1 cellular context compared by ENCODE assay signal in the genomic region with DNA sequence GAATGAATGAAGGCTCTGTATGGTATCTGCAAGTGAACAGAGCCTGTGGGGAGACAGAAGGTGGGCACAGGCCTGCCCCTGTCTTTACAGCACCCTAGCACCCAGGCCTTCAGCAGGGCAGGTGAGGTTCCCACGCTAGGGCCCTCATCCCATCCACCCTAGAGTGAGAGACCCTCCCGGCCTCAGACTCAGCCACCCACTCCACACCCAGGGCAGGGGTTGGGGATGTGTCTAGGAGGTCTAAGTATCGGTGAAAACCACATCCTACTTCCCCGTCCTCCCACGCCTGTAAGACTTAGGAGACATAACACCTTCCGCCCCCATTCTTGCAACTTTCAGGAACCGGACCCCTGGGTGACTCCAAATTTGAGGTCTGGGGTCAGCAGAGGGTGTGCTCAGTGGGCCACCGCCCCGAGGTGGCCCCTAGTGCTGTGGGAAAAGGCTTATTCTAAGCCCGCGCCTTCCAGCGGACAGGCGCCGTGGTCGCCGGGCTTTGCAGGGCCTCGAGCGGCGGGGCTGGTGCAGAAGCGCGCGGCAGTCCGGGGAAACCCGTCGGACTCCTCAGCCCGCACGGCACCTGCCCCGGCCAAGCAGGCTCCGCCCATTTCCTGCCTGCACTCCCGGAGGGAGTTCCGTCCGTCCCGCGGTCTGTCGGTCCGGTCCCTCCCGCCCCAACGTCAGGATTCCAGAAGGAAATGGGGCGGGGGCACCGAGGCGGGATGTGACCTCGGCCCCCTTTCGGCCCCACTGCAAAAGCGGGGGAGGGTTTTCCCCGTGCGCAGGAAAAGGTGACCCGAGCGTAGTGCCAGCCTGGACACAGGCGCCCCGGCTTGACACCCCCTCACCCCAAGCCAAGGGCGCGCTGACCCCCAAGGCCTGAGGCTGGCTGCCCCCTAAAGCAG.
TF ChIP-seq lines count a peak whose summit lies in the region.

No MANE protein-coding gene starts in this region.

TF ChIP-seq in K562, 482 proteins besides CTCF, POLR2A, EP300 and RAD21 (continued from another document and continues in another):
- TF ChIP-seq, protein P1, sequence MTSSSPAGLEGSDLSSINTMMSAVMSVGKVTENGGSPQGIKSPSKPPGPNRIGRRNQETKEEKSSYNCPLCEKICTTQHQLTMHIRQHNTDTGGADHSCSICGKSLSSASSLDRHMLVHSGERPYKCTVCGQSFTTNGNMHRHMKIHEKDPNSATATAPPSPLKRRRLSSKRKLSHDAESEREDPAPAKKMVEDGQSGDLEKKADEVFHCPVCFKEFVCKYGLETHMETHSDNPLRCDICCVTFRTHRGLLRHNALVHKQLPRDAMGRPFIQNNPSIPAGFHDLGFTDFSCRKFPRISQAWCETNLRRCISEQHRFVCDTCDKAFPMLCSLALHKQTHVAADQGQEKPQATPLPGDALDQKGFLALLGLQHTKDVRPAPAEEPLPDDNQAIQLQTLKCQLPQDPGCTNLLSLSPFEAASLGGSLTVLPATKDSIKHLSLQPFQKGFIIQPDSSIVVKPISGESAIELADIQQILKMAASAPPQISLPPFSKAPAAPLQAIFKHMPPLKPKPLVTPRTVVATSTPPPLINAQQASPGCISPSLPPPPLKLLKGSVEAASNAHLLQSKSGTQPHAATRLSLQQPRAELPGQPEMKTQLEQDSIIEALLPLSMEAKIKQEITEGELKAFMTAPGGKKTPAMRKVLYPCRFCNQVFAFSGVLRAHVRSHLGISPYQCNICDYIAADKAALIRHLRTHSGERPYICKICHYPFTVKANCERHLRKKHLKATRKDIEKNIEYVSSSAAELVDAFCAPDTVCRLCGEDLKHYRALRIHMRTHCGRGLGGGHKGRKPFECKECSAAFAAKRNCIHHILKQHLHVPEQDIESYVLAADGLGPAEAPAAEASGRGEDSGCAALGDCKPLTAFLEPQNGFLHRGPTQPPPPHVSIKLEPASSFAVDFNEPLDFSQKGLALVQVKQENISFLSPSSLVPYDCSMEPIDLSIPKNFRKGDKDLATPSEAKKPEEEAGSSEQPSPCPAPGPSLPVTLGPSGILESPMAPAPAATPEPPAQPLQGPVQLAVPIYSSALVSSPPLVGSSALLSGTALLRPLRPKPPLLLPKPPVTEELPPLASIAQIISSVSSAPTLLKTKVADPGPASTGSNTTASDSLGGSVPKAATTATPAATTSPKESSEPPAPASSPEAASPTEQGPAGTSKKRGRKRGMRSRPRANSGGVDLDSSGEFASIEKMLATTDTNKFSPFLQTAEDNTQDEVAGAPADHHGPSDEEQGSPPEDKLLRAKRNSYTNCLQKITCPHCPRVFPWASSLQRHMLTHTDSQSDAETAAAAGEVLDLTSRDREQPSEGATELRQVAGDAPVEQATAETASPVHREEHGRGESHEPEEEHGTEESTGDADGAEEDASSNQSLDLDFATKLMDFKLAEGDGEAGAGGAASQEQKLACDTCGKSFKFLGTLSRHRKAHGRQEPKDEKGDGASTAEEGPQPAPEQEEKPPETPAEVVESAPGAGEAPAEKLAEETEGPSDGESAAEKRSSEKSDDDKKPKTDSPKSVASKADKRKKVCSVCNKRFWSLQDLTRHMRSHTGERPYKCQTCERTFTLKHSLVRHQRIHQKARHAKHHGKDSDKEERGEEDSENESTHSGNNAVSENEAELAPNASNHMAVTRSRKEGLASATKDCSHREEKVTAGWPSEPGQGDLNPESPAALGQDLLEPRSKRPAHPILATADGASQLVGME (CRISPR knock-in tag; IDR thresholded peaks at IDR 0.05), result no peak
- no peak for TF ChIP-seq SMARCC2 (IDR thresholded peaks at IDR 0.05; ENCODE audit: low read depth)
- no peak for TF ChIP-seq ZSCAN32 (CRISPR knock-in tag; IDR thresholded peaks at IDR 0.05)
- TF ChIP-seq PHF21A (IDR thresholded peaks at IDR 0.05; ENCODE audit: borderline replicate concordance, low read depth), result no peak
- no peak for TF ChIP-seq ZNF436 (CRISPR knock-in tag; IDR thresholded peaks at IDR 0.05)
- TF ChIP-seq GATA2 (CRISPR knock-in tag; IDR thresholded peaks at IDR 0.05), result no peak
- TF ChIP-seq SREBF1 (IDR thresholded peaks at IDR 0.05; ENCODE audit: borderline replicate concordance, low read depth, low read length), result no peak
- TF ChIP-seq, protein P2, sequence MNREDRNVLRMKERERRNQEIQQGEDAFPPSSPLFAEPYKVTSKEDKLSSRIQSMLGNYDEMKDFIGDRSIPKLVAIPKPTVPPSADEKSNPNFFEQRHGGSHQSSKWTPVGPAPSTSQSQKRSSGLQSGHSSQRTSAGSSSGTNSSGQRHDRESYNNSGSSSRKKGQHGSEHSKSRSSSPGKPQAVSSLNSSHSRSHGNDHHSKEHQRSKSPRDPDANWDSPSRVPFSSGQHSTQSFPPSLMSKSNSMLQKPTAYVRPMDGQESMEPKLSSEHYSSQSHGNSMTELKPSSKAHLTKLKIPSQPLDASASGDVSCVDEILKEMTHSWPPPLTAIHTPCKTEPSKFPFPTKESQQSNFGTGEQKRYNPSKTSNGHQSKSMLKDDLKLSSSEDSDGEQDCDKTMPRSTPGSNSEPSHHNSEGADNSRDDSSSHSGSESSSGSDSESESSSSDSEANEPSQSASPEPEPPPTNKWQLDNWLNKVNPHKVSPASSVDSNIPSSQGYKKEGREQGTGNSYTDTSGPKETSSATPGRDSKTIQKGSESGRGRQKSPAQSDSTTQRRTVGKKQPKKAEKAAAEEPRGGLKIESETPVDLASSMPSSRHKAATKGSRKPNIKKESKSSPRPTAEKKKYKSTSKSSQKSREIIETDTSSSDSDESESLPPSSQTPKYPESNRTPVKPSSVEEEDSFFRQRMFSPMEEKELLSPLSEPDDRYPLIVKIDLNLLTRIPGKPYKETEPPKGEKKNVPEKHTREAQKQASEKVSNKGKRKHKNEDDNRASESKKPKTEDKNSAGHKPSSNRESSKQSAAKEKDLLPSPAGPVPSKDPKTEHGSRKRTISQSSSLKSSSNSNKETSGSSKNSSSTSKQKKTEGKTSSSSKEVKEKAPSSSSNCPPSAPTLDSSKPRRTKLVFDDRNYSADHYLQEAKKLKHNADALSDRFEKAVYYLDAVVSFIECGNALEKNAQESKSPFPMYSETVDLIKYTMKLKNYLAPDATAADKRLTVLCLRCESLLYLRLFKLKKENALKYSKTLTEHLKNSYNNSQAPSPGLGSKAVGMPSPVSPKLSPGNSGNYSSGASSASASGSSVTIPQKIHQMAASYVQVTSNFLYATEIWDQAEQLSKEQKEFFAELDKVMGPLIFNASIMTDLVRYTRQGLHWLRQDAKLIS (CRISPR knock-in tag; IDR thresholded peaks at IDR 0.05), result no peak
- no peak for TF ChIP-seq TEAD2 (tag; IDR thresholded peaks at IDR 0.05)
- no peak for TF ChIP-seq HDAC8 (tag; IDR thresholded peaks at IDR 0.05)
- no peak for TF ChIP-seq BACH1 (tag; IDR thresholded peaks at IDR 0.05)
- TF ChIP-seq FOXK1 (CRISPR knock-in tag; IDR thresholded peaks at IDR 0.05; ENCODE audit: borderline replicate concordance), result no peak
- TF ChIP-seq, protein P3, sequence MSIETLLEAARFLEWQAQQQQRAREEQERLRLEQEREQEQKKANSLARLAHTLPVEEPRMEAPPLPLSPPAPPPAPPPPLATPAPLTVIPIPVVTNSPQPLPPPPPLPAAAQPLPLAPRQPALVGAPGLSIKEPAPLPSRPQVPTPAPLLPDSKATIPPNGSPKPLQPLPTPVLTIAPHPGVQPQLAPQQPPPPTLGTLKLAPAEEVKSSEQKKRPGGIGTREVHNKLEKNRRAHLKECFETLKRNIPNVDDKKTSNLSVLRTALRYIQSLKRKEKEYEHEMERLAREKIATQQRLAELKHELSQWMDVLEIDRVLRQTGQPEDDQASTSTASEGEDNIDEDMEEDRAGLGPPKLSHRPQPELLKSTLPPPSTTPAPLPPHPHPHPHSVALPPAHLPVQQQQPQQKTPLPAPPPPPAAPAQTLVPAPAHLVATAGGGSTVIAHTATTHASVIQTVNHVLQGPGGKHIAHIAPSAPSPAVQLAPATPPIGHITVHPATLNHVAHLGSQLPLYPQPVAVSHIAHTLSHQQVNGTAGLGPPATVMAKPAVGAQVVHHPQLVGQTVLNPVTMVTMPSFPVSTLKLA (conservative IDR thresholded peaks at IDR 0.05), result no peak; a peak in 1 of 4 replicates
- TF ChIP-seq NFATC3 (IDR thresholded peaks at IDR 0.05), result no peak
- no peak for TF ChIP-seq ZC3H8 (IDR thresholded peaks at IDR 0.05)
- TF ChIP-seq, protein P4, sequence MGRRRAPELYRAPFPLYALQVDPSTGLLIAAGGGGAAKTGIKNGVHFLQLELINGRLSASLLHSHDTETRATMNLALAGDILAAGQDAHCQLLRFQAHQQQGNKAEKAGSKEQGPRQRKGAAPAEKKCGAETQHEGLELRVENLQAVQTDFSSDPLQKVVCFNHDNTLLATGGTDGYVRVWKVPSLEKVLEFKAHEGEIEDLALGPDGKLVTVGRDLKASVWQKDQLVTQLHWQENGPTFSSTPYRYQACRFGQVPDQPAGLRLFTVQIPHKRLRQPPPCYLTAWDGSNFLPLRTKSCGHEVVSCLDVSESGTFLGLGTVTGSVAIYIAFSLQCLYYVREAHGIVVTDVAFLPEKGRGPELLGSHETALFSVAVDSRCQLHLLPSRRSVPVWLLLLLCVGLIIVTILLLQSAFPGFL (CRISPR knock-in tag; IDR thresholded peaks at IDR 0.05), result no peak
- no peak for TF ChIP-seq ZNF184 (CRISPR knock-in tag; IDR thresholded peaks at IDR 0.05)
- TF ChIP-seq, protein P5, sequence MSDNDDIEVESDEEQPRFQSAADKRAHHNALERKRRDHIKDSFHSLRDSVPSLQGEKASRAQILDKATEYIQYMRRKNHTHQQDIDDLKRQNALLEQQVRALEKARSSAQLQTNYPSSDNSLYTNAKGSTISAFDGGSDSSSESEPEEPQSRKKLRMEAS (CRISPR knock-in tag; IDR thresholded peaks at IDR 0.05), result peak; percentile 59; the same call in 1 of the 2 replicates
- no peak for TF ChIP-seq ZNF57 (CRISPR knock-in tag; IDR thresholded peaks at IDR 0.05)
- TF ChIP-seq, protein P6, sequence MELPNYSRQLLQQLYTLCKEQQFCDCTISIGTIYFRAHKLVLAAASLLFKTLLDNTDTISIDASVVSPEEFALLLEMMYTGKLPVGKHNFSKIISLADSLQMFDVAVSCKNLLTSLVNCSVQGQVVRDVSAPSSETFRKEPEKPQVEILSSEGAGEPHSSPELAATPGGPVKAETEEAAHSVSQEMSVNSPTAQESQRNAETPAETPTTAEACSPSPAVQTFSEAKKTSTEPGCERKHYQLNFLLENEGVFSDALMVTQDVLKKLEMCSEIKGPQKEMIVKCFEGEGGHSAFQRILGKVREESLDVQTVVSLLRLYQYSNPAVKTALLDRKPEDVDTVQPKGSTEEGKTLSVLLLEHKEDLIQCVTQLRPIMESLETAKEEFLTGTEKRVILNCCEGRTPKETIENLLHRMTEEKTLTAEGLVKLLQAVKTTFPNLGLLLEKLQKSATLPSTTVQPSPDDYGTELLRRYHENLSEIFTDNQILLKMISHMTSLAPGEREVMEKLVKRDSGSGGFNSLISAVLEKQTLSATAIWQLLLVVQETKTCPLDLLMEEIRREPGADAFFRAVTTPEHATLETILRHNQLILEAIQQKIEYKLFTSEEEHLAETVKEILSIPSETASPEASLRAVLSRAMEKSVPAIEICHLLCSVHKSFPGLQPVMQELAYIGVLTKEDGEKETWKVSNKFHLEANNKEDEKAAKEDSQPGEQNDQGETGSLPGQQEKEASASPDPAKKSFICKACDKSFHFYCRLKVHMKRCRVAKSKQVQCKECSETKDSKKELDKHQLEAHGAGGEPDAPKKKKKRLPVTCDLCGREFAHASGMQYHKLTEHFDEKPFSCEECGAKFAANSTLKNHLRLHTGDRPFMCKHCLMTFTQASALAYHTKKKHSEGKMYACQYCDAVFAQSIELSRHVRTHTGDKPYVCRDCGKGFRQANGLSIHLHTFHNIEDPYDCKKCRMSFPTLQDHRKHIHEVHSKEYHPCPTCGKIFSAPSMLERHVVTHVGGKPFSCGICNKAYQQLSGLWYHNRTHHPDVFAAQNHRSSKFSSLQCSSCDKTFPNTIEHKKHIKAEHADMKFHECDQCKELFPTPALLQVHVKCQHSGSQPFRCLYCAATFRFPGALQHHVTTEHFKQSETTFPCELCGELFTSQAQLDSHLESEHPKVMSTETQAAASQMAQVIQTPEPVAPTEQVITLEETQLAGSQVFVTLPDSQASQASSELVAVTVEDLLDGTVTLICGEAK (IDR thresholded peaks at IDR 0.05), result peak; percentile 78
- TF ChIP-seq, protein P6 (CRISPR knock-in tag; IDR thresholded peaks at IDR 0.05), result no peak
- no peak for TF ChIP-seq DDX20 (tag; IDR thresholded peaks at IDR 0.05; ENCODE audit: low read depth)
- no peak for TF ChIP-seq POLR2AphosphoS5 (IDR thresholded peaks at IDR 0.05; ENCODE audit: control insufficient read depth, insufficient read depth, low read depth, low read length)
- TF ChIP-seq, protein P7, sequence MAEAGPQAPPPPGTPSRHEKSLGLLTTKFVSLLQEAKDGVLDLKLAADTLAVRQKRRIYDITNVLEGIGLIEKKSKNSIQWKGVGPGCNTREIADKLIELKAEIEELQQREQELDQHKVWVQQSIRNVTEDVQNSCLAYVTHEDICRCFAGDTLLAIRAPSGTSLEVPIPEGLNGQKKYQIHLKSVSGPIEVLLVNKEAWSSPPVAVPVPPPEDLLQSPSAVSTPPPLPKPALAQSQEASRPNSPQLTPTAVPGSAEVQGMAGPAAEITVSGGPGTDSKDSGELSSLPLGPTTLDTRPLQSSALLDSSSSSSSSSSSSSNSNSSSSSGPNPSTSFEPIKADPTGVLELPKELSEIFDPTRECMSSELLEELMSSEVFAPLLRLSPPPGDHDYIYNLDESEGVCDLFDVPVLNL (CRISPR knock-in tag; IDR thresholded peaks at IDR 0.05; ENCODE audit: low read depth), result peak; percentile 31; the same call in 1 of the 2 replicates
- no peak for TF ChIP-seq CREB1 (IDR thresholded peaks at IDR 0.05)
- TF ChIP-seq CREB1 (CRISPR knock-in tag; IDR thresholded peaks at IDR 0.05), result no peak
- TF ChIP-seq ZNF717 (CRISPR knock-in tag; IDR thresholded peaks at IDR 0.05), result no peak
- TF ChIP-seq ILK (tag; IDR thresholded peaks at IDR 0.05; ENCODE audit: borderline replicate concordance, low read depth), result no peak
- TF ChIP-seq HNRNPUL1 (IDR thresholded peaks at IDR 0.05; ENCODE audit: low read length), result no peak
- no peak for TF ChIP-seq SP2 (IDR thresholded peaks at IDR 0.05; ENCODE audit: extremely low read depth, low read depth, low read length, poor library complexity, severe bottlenecking)
- TF ChIP-seq NEUROD1 (IDR thresholded peaks at IDR 0.05; ENCODE audit: borderline replicate concordance, low read depth, low read length, partially characterized antibody), result no peak
